ENCODE assay signal across 1 cellular context in the genomic region with DNA sequence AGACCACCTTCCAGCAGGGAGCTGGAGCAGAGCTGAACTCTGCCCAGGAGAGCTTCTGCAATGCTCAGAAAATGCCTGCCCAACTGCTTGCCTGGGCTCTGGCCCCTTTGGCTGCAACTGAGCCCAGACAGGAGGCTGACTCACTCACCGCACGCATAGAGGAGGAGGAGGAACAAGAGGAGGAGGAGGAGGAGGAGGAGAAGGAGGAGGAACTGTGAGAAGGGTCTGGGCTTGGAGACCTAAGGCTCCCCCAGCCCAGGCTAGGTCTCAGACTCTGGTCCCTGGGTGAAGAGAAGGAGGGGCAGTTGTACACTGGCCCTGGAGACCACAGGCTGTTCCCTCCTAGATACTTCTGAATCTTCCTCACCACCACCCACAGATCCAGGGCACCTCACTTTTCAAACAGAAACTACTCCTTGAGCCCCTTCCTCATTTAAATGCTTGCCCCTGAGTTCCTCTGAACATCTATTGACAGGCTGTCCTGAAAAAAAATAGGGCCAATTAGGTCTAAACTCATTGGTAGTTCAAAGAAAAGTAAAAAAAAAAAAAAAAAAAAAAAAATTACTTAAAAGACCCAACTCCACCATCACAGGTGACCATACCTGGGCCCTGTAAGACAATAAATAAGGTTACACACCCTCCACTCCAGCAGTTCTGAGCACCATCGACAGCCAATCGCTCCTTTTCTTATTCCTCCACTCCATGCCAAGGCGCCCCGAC.
TF ChIP-seq lines count a peak whose summit lies in the region.

No MANE protein-coding gene starts in this region.

TF ChIP-seq in IMR-90, 13 proteins besides CTCF, POLR2A, EP300 and RAD21:
- TF ChIP-seq, protein P1, sequence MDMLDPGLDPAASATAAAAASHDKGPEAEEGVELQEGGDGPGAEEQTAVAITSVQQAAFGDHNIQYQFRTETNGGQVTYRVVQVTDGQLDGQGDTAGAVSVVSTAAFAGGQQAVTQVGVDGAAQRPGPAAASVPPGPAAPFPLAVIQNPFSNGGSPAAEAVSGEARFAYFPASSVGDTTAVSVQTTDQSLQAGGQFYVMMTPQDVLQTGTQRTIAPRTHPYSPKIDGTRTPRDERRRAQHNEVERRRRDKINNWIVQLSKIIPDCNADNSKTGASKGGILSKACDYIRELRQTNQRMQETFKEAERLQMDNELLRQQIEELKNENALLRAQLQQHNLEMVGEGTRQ (IDR thresholded peaks at IDR 0.05; ENCODE audit: low read depth, low read length), result no peak
- TF ChIP-seq MAFK (IDR thresholded peaks at IDR 0.05; ENCODE audit: low read depth, low read length), result no peak
- peak; percentile 81; the same call in 1 of the 2 replicates for TF ChIP-seq FOS (IDR thresholded peaks at IDR 0.05; ENCODE audit: low read depth, low read length)
- TF ChIP-seq, protein P2, sequence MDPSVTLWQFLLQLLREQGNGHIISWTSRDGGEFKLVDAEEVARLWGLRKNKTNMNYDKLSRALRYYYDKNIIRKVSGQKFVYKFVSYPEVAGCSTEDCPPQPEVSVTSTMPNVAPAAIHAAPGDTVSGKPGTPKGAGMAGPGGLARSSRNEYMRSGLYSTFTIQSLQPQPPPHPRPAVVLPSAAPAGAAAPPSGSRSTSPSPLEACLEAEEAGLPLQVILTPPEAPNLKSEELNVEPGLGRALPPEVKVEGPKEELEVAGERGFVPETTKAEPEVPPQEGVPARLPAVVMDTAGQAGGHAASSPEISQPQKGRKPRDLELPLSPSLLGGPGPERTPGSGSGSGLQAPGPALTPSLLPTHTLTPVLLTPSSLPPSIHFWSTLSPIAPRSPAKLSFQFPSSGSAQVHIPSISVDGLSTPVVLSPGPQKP (IDR thresholded peaks at IDR 0.05; ENCODE audit: borderline replicate concordance, low read depth, low read length), result no peak
- TF ChIP-seq MAZ (IDR thresholded peaks at IDR 0.05; ENCODE audit: borderline replicate concordance, low read depth, low read length), result peak; percentile 65; the same call in 1 of the 2 replicates
- 0 out of 2 replicates have a peak, but pooled peaks have one; percentile 24 for TF ChIP-seq BHLHE40 (IDR thresholded peaks at IDR 0.05; ENCODE audit: low read depth, low read length)
- TF ChIP-seq RCOR1 (IDR thresholded peaks at IDR 0.05; ENCODE audit: insufficient replicate concordance, low read length), result peak; percentile 10
- no peak for TF ChIP-seq NFE2L2 (IDR thresholded peaks at IDR 0.05; ENCODE audit: low read depth, low read length)
- 0 out of 2 replicates have a peak, but pooled peaks have one; percentile 3 for TF ChIP-seq SMC3 (IDR thresholded peaks at IDR 0.05; ENCODE audit: low read depth, low read length)
- no peak for TF ChIP-seq RFX5 (IDR thresholded peaks at IDR 0.05; ENCODE audit: low read depth, low read length)
